Comparison of ENCODE assay signal across 36 cellular contexts in genomic region chr6:112050417-112050816, GRCh38. TPM values are rescaled to one million over a fixed set of nuclear protein-coding genes. Genes with fewer than 3 reads are reported as not detected.
"Had no signal": no experiment of that assay in that cellular context is flagged by ENCODE, and none has a peak within 500 bp of the region (broad histone marks: within the 10 kb centered on the region; RNA-seq: fewer than 3 reads in every experiment).

No MANE protein-coding gene starts in this region.

- H3K9me3 ChIP-seq: adrenal gland, body of pancreas, esophagus squamous epithelium had no signal

- ATAC-seq: activated CD4-positive, alpha-beta T cell treated with anti-CD3 and anti-CD28 coated beads for 36 hours; activated CD8-positive, alpha-beta memory T cell treated with anti-CD3 and anti-CD28 coated beads, Interleukin-2, amount 10 ng/mL, durations not matched to agents 7 days and 5 days; activated CD8-positive, alpha-beta T cell treated with anti-CD3 and anti-CD28 coated beads, Interleukin-2, amount 10 ng/mL, durations not matched to agents 7 days and 5 days; activated naive CD8-positive, alpha-beta T cell treated with anti-CD3 and anti-CD28 coated beads, Interleukin-2, amount 50 U/mL, for 24 hours; body of pancreas; effector memory CD8-positive, alpha-beta T cell; gastroesophageal sphincter; heart right ventricle had no signal

- H3K27ac ChIP-seq: adrenal gland, body of pancreas, epithelial cell of prostate, esophagus squamous epithelium, gastroesophageal sphincter, heart right ventricle had no signal

- H3K27me3 ChIP-seq: adrenal gland, body of pancreas, esophagus squamous epithelium, gastroesophageal sphincter, heart right ventricle had no signal

- H3K4me1 ChIP-seq: adrenal gland, body of pancreas, esophagus squamous epithelium, heart right ventricle had no signal

- H3K36me3 ChIP-seq: adrenal gland, esophagus squamous epithelium, gastroesophageal sphincter, heart right ventricle had no signal

- DNase-seq: activated CD4-positive, alpha-beta memory T cell treated with anti-CD3 and anti-CD28 coated beads for 36 hours; activated CD4-positive, alpha-beta T cell treated with anti-CD3 and anti-CD28 coated beads for 36 hours; activated CD4-positive, alpha-beta T cell treated with anti-CD3 and anti-CD28 coated beads, Interleukin-2, amount 10 ng/mL, durations not matched to agents 24 days and 14 days; activated CD4-positive, CD25-positive, alpha-beta regulatory T cell; activated CD4-positive, CD25-positive, alpha-beta regulatory T cell treated with anti-CD3 and anti-CD28 coated beads, Interleukin-2, amount 50 U/mL, for 72 hours; activated CD8-positive, alpha-beta memory T cell treated with anti-CD3 and anti-CD28 coated beads, Interleukin-2, amount 10 ng/mL, durations not matched to agents 7 days and 5 days; activated CD8-positive, alpha-beta memory T cell treated with anti-CD3 and anti-CD28 coated beads, Interleukin-2, amount 50 U/mL, for 4 hours; activated CD8-positive, alpha-beta T cell treated with anti-CD3 and anti-CD28 coated beads, Interleukin-2, amount 10 ng/mL, durations not matched to agents 7 days and 5 days; activated effector memory CD4-positive, alpha-beta T cell treated with anti-CD3 and anti-CD28 coated beads, Interleukin-2, amount 50 U/mL, for 16 hours; activated naive CD4-positive, alpha-beta T cell treated with anti-CD3 and anti-CD28 coated beads for 36 hours; activated naive CD8-positive, alpha-beta T cell treated with anti-CD3 and anti-CD28 coated beads for 36 hours; activated naive CD8-positive, alpha-beta T cell treated with anti-CD3 and anti-CD28 coated beads, Interleukin-2, amount 50 U/mL, for 24 hours; activated T-cell treated with anti-CD3 and anti-CD28 coated beads, Interleukin-2, amount 50 U/mL, for 1 hour; activated T-cell treated with anti-CD3 and anti-CD28 coated beads, Interleukin-2, amount 50 U/mL, for 48 hours; adrenal gland; amygdala; aorta; body of pancreas; caudate nucleus; cortex of kidney; dermis blood vessel endothelial cell; effector CD4-positive, alpha-beta T cell; effector memory CD8-positive, alpha-beta T cell; esophagus squamous epithelium; foreskin melanocyte; heart right ventricle; T-helper 2 cell had no signal

- H3K4me3 ChIP-seq: adrenal gland, body of pancreas, esophagus squamous epithelium, gastroesophageal sphincter, heart right ventricle had no signal

RNA-seq across cellular contexts. Expression of gene CCN6, which starts 3.5 kb away (rescaled TPM):
- total RNA-seq: activated CD8-positive, alpha-beta memory T cell treated with anti-CD3 and anti-CD28 coated beads for 36 hours; activated CD8-positive, alpha-beta memory T cell treated with anti-CD3 and anti-CD28 coated beads, Interleukin-2, amount 10 ng/mL, durations not matched to agents 7 days and 5 days; activated CD8-positive, alpha-beta T cell treated with anti-CD3 and anti-CD28 coated beads, Interleukin-2, amount 10 ng/mL, durations not matched to agents 7 days and 5 days; activated T-helper 1 cell treated with anti-CD3 and anti-CD28 coated beads, Interleukin-12 subunit alpha, Interleukin-12 subunit beta, Interleukin-2, Interleukin-4 antibody, amounts not matched to agents 30 ng/mL and 10 ng/mL and 1 ng/mL, durations not matched to agents 14 hours and 24 hours and 36 hours; adrenal gland; aorta; body of pancreas; chondrocyte; dermis blood vessel endothelial cell; endothelial cell of umbilical vein; fibroblast of lung; fibroblast of villous mesenchyme; gastroesophageal sphincter; glomerular endothelial cell; heart right ventricle had no signal
- polyA plus RNA-seq: adrenal gland, aorta, endothelial cell of umbilical vein, heart right ventricle had no signal
